ENCODE assay signal across 9 cellular contexts in genomic region chr12:124294686-124295315, GRCh38. TPM values are rescaled to one million over a fixed set of nuclear protein-coding genes. Genes with fewer than 3 reads are reported as not detected.
DNase-seq lines count a peak whose midpoint lies in the region; ATAC-seq and TF ChIP-seq lines count a peak whose summit lies in the region.
"Had no signal": no experiment of that assay in that cellular context is flagged by ENCODE, and none has a peak within 500 bp of the region (broad histone marks: within the 10 kb centered on the region; RNA-seq: fewer than 3 reads in every experiment).

TSS of gene RFLNA (plus strand) at chr12:124295093. CDS start at chr12:124295430, 337 bp downstream.

- H3K4me3 ChIP-seq in left ventricle myocardium inferior (peak within 1 kb of the TSS; percentile 59), rectal smooth muscle tissue (ENCODE audit: low read length) (peak within 1 kb of the TSS; percentile 69)

- H3K9me3 Mint-ChIP-seq in WTC11 = no peaks in the 10 kb centered on the region
- no peaks in the 10 kb centered on the region for H3K9me3 Mint-ChIP-seq in effector memory CD8-positive, alpha-beta T cell
- H3K9me3 Mint-ChIP-seq: activated naive CD4-positive, alpha-beta T cell treated with anti-CD3 and anti-CD28 coated beads, Interleukin-2, amount 50 U/mL, for 24 hours had no signal

- in situ Hi-C loops in G401 (cut with HindIII; ENCODE audit: low sequenced_read_pairs) = no loop called here

- H3K27ac ChIP-seq in left ventricle myocardium inferior (replicated peaks) = no peak within 1 kb of the TSS
- no peak within 1 kb of the TSS for H3K27ac ChIP-seq in rectal smooth muscle tissue (ENCODE audit: low read depth, low read length)

- ATAC-seq in WTC11 (peak; percentile 77), HG02798 (IDR thresholded peaks at IDR 0.05; ENCODE audit: poor library complexity, unreplicated experiment) (no peak), GM19395 (IDR thresholded peaks at IDR 0.05; ENCODE audit: unreplicated experiment) (no peak)
- ATAC-seq in effector memory CD8-positive, alpha-beta T cell (replicated peaks) = no peak

- H3K36me3 ChIP-seq in left ventricle myocardium inferior (no peaks in the 10 kb centered on the region), rectal smooth muscle tissue (ENCODE audit: control insufficient read depth, insufficient read depth, low read length) (no peaks in the 10 kb centered on the region)

- peaks cover 34% of the 10 kb centered on the region for H3K27me3 Mint-ChIP-seq in WTC11 (ENCODE audit: low read depth)
- H3K27me3 Mint-ChIP-seq in effector memory CD8-positive, alpha-beta T cell = peaks cover 47 to 77% of the 10 kb centered on the region in 2 donors

- CTCF ChIA-PET in WTC11 (lab: Charles Lee) = interaction anchor here (0.9 to 1.3 kb wide), 4 partner anchors 15 to 262 kb away, joined by 3 to 8 read pairs (median 6); no protein-coding TSS in a partner anchor

- TF ChIP-seq CTCF in WTC11 (IDR thresholded peaks at IDR 0.05) = no peak
- no peak for TF ChIP-seq CTCF in left ventricle myocardium inferior (IDR thresholded peaks at IDR 0.05; ENCODE audit: borderline replicate concordance)

- no peak within 1 kb of the TSS for H3K27ac Mint-ChIP-seq in WTC11
- H3K27ac Mint-ChIP-seq in effector memory CD8-positive, alpha-beta T cell = no peak within 1 kb of the TSS
- H3K27ac Mint-ChIP-seq: activated naive CD4-positive, alpha-beta T cell treated with anti-CD3 and anti-CD28 coated beads, Interleukin-2, amount 50 U/mL, for 24 hours had no signal

- no peak within 1 kb of the TSS for H3K9ac ChIP-seq in rectal smooth muscle tissue (ENCODE audit: low read length)

- H3K4me3 Mint-ChIP-seq in WTC11 = peak within 1 kb of the TSS; percentile 72
- peak within 1 kb of the TSS in 1 of 2 donors; percentile 21 for H3K4me3 Mint-ChIP-seq in effector memory CD8-positive, alpha-beta T cell
- H3K4me3 Mint-ChIP-seq: activated naive CD4-positive, alpha-beta T cell treated with anti-CD3 and anti-CD28 coated beads, Interleukin-2, amount 50 U/mL, for 24 hours had no signal

- H3K4me1 ChIP-seq in left ventricle myocardium inferior = peaks cover 26% of the 10 kb centered on the region
- peaks cover under 1% of the 10 kb centered on the region for H3K4me1 ChIP-seq in rectal smooth muscle tissue (ENCODE audit: control insufficient read depth, insufficient read depth, low read length)

- H3K4me1 Mint-ChIP-seq in WTC11 = peaks cover 48% of the 10 kb centered on the region
- peaks cover 0 to 1% of the 10 kb centered on the region in 2 donors for H3K4me1 Mint-ChIP-seq in effector memory CD8-positive, alpha-beta T cell (ENCODE audit: low read depth in 2 of 2)
- H3K4me1 Mint-ChIP-seq: activated naive CD4-positive, alpha-beta T cell treated with anti-CD3 and anti-CD28 coated beads, Interleukin-2, amount 50 U/mL, for 24 hours had no signal

- no peaks in the 10 kb centered on the region for H3K36me3 Mint-ChIP-seq in WTC11
- no peaks in the 10 kb centered on the region for H3K36me3 Mint-ChIP-seq in effector memory CD8-positive, alpha-beta T cell (ENCODE audit: insufficient read depth)
- H3K36me3 Mint-ChIP-seq: activated naive CD4-positive, alpha-beta T cell treated with anti-CD3 and anti-CD28 coated beads, Interleukin-2, amount 50 U/mL, for 24 hours had no signal

- no peaks in the 10 kb centered on the region for H3K9me3 ChIP-seq in left ventricle myocardium inferior (replicated peaks)

- DNase-seq in ELF-1 (ENCODE audit: low read depth, low spot score) (peak; percentile 35), WTC11 (ENCODE audit: low spot score) (peak; percentile 68), left ventricle myocardium inferior (no peak), G401 (ENCODE audit: low spot score) (no peak)
- no peak for DNase-seq in effector memory CD8-positive, alpha-beta T cell

- intact Hi-C loops in left ventricle myocardium inferior (cut with micrococcal nuclease) = no loop called here

- H3K27me3 ChIP-seq in left ventricle myocardium inferior (ENCODE audit: low read depth) (peaks cover 46% of the 10 kb centered on the region), rectal smooth muscle tissue (ENCODE audit: control insufficient read depth, insufficient read depth, low read length) (peaks cover 2% of the 10 kb centered on the region)

- POLR2A ChIA-PET in WTC11 (lab: Charles Lee) = no interaction called here

TF ChIP-seq in WTC11, 78 proteins besides CTCF, POLR2A, EP300 and RAD21 (continues in another document):
- TF ChIP-seq FOXP4 (CRISPR knock-in tag; IDR thresholded peaks at IDR 0.05) (peak; percentile 69; the same call in 1 of the 2 replicates), E2F5 (CRISPR knock-in tag; IDR thresholded peaks at IDR 0.05) (peak; percentile 43; the same call in 1 of the 2 replicates), PRDM15 (CRISPR knock-in tag; IDR thresholded peaks at IDR 0.05) (peak; percentile 28; the same call in 1 of the 2 replicates), KAT7 (CRISPR knock-in tag; IDR thresholded peaks at IDR 0.05; ENCODE audit: borderline replicate concordance) (peak; percentile 39; the same call in 1 of the 2 replicates), E2F4 (CRISPR knock-in tag; IDR thresholded peaks at IDR 0.05; ENCODE audit: borderline replicate concordance, low read depth) (no peak)

RNA-seq across cellular contexts. Expression of gene RFLNA, which starts in this region (rescaled TPM):
- total RNA-seq in WTC11 (2021) (6.3 to 11.3 TPM (median 10.2 TPM) in 3 replicates), left ventricle myocardium inferior (0.27 TPM)
- 2.1 and 2.3 TPM in 2 replicates for total RNA-seq in G401 (2014; rRNA removed; shearing (Covaris generic))

Comparison
In these comparisons a context has a peak if more than half of its experiments do, and no peak if none do; other contexts are left out.
1. DNase-seq: peak in ELF-1 (single experiment) and WTC11 (single experiment); none in left ventricle myocardium inferior (single experiment), G401 (single experiment) and effector memory CD8-positive, alpha-beta T cell (0 of 3).